Comparison of ENCODE assay signal across 21 cellular contexts in genomic region chr6:28638915-28639314, GRCh38.
"Had no signal": no experiment of that assay in that cellular context is flagged by ENCODE, and none has a peak within 500 bp of the region (broad histone marks: within the 10 kb centered on the region; RNA-seq: fewer than 3 reads in every experiment).

No MANE protein-coding gene starts in this region.

- DNase-seq: effector CD4-positive, alpha-beta T cell; endodermal cell; erythroblast; foreskin melanocyte; head of caudate nucleus; kidney; left cardiac atrium; left ventricle myocardium superior; mesenchymal stem cell; midbrain; small intestine; stimulated activated CD4-positive, alpha-beta T cell treated with anti-CD3 and anti-CD28 coated beads, Interleukin-2, amount 100 ng/mL, for 48 hours; stimulated activated naive CD4-positive, alpha-beta T cell treated with Interleukin-2 at 50 U/mL for 16 hours; thyroid gland; upper lobe of right lung had no signal

- H3K27ac ChIP-seq: coronary artery, hepatocyte, right atrium auricular region, thyroid gland, upper lobe of right lung, vagina had no signal

- ATAC-seq: left cardiac atrium; left ventricle myocardium superior; natural killer cell treated with Interleukin-12 subunit alpha and Interleukin-12 subunit beta and Interleukin-15 and Interleukin-18, amount 100 ng/mL, for 72 hours; upper lobe of right lung had no signal

- H3K4me3 ChIP-seq: coronary artery, hepatocyte, lung, right atrium auricular region, thyroid gland, upper lobe of right lung, vagina had no signal

- H3K4me1 ChIP-seq: upper lobe of right lung had no signal

- H3K36me3 ChIP-seq: right atrium auricular region, thyroid gland, upper lobe of right lung, vagina had no signal

- H3K9me3 ChIP-seq: right atrium auricular region, thyroid gland, upper lobe of right lung, vagina had no signal

- H3K27me3 ChIP-seq: right atrium auricular region, thyroid gland, vagina had no signal
